ENCODE assay signal across 8 cellular contexts in the genomic region with DNA sequence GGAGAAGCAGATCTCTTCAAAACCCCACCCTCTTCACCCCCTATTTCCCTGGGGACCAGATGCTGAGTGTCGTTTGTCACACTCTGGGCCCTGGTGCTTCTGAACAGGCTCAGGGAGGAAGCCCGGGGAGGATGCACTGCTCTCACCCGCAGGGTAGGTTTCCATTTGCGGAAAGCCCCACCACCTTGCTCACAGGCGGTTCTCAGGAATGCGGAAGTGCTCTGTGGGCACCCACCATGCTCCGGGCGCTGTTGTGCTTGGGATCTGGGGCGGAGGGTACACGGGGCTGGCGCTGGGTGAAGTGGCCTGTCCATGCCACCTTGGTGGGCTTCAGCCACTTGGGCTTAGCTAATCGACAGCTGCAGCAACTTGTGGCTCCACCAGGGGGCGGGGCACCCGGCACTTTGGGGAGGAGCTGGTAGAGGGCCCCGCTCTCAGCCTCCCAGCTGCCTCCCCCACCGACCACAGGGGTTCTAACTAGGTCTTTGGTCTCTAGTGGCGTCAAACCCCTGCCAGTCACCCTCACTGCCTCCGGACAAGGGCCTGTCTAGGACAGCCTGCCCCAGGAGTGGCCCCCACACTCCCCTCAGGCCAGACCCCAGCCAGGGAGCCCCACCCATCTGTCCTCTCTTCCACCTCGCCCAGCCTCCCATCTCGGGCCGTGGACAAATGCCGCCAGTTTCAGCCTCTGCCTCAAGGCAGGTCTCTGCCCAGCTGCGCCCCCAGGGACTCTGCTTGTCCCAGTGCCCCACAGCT. TPM values are rescaled to one million over a fixed set of nuclear protein-coding genes. Genes with fewer than 3 reads are reported as not detected.
DNase-seq lines count a peak whose midpoint lies in the region; ATAC-seq lines count a peak whose summit lies in the region.

No MANE protein-coding gene starts in this region.

- H3K36me3 Mint-ChIP-seq in stimulated activated effector memory CD8-positive, alpha-beta T cell treated with anti-CD3 and anti-CD28 coated beads, Interleukin-12 subunit alpha, Interleukin-12 subunit beta, amount 100 ng/mL, for 72 hours, result peaks cover 50% of the 10 kb centered on the region

- peak overlapping the region; percentile 99 for H3K27ac Mint-ChIP-seq in stimulated activated effector memory CD8-positive, alpha-beta T cell treated with anti-CD3 and anti-CD28 coated beads, Interleukin-12 subunit alpha, Interleukin-12 subunit beta, amount 100 ng/mL, for 72 hours

- peak; percentile 83 for ATAC-seq in HG02610 (IDR thresholded peaks at IDR 0.05; ENCODE audit: unreplicated experiment)
- ATAC-seq in stimulated activated effector memory CD8-positive, alpha-beta T cell treated with anti-CD3 and anti-CD28 coated beads, Interleukin-12 subunit alpha, Interleukin-12 subunit beta, amount 100 ng/mL, for 72 hours, result peak; percentile 92

- H3K4me3 Mint-ChIP-seq in stimulated activated effector memory CD8-positive, alpha-beta T cell treated with anti-CD3 and anti-CD28 coated beads, Interleukin-12 subunit alpha, Interleukin-12 subunit beta, amount 100 ng/mL, for 72 hours, result peak overlapping the region; percentile 78

- peaks cover 39% of the 10 kb centered on the region for H3K4me1 Mint-ChIP-seq in stimulated activated effector memory CD8-positive, alpha-beta T cell treated with anti-CD3 and anti-CD28 coated beads, Interleukin-12 subunit alpha, Interleukin-12 subunit beta, amount 100 ng/mL, for 72 hours

- no peaks in the 10 kb centered on the region for H3K9me3 Mint-ChIP-seq in stimulated activated effector memory CD8-positive, alpha-beta T cell treated with anti-CD3 and anti-CD28 coated beads, Interleukin-12 subunit alpha, Interleukin-12 subunit beta, amount 100 ng/mL, for 72 hours

- peak; percentile 33 for DNase-seq in NCI-H146 (lab: John Stamatoyannopoulos, UW)
- no peak for DNase-seq in NCI-H146 treated with DMSO at 0.1 percent for 48 hours (lab: John Stamatoyannopoulos, UW; ENCODE audit: unreplicated experiment)
- peak; percentile 33 for DNase-seq in NCI-H1105 treated with DMSO at 0.1 percent for 48 hours (lab: John Stamatoyannopoulos, UW)
- DNase-seq in activated CD4-positive, alpha-beta T cell treated with anti-CD3 and anti-CD28 coated beads, Interleukin-2, amount 50 U/mL, for 24 hours (ENCODE audit: low read depth in 1 of 2, low spot score in 1 of 2), result peak; percentile 67 to 79
- DNase-seq in effector CD8-positive, alpha-beta T cell (lab: John Stamatoyannopoulos, UW), result peak; percentile 78
- DNase-seq in myocyte (ENCODE audit: low read depth), result peak; percentile 64
- DNase-seq in stimulated activated effector memory CD8-positive, alpha-beta T cell treated with anti-CD3 and anti-CD28 coated beads, Interleukin-12 subunit alpha, Interleukin-12 subunit beta, amount 100 ng/mL, for 72 hours (ENCODE audit: low spot score in 2 of 2), result peak; percentile 76 to 92

RNA-seq across cellular contexts. Expression of gene NDUFV1, which starts 7.4 kb away (rescaled TPM):
- total RNA-seq in myocyte, result 195 and 214 TPM in 2 replicates
- polyA plus RNA-seq in myocyte (2012), result 168 TPM

RNA-seq across cellular contexts. Expression of gene NUDT8, which starts 15.6 kb away (rescaled TPM):
- 2.3 and 5.9 TPM in 2 replicates for total RNA-seq in myocyte
- 4.2 TPM for polyA plus RNA-seq in myocyte (2012)

RNA-seq across cellular contexts. Expression of gene TBX10, which starts 25.4 kb away (rescaled TPM):
- total RNA-seq in myocyte, result not detected in 2 replicates
- not detected for polyA plus RNA-seq in myocyte (2012)

RNA-seq across cellular contexts. Expression of gene GSTP1, which starts 30.5 kb away (rescaled TPM):
- total RNA-seq in myocyte, result 152 and 246 TPM in 2 replicates
- 511 TPM for polyA plus RNA-seq in myocyte (2012)

RNA-seq across cellular contexts. Expression of gene ACY3, which starts 36.4 kb away (rescaled TPM):
- total RNA-seq in myocyte, result 0.27 TPM in 1 of 2 replicates, not detected in the other
- not detected for polyA plus RNA-seq in myocyte (2012)
